In genomic region chr20:17809714-17810631, GRCh38 we compare ENCODE assay signal across 16 cellular contexts.
DNase-seq lines count a peak whose midpoint lies in the region; ATAC-seq and TF ChIP-seq lines count a peak whose summit lies in the region.
"Had no signal": no experiment of that assay in that cellular context is flagged by ENCODE, and none has a peak within 500 bp of the region (broad histone marks: within the 10 kb centered on the region; RNA-seq: fewer than 3 reads in every experiment).

No MANE protein-coding gene starts in this region.

- H3K4me1 ChIP-seq in RWPE2 (ENCODE audit: insufficient read depth, poor library complexity, severe bottlenecking) (no peaks in the 10 kb centered on the region), gastroesophageal sphincter (peaks cover 0 to 52% (median 29%) of the 10 kb centered on the region in 3 donors)
- no peaks in the 10 kb centered on the region for H3K4me1 ChIP-seq in naive thymus-derived CD4-positive, alpha-beta T cell (ENCODE audit: control insufficient read depth in 2 of 2, insufficient read depth in 2 of 2, low read length in 2 of 2)

- no peak for TF ChIP-seq POLR2A in gastroesophageal sphincter (IDR thresholded peaks at IDR 0.05)

- ATAC-seq in RWPE2 (ENCODE audit: low read depth) (0 out of 3 replicates have a peak, but pooled peaks have one; percentile 44), gastroesophageal sphincter (peak; percentile 50), HG03108 (IDR thresholded peaks at IDR 0.05; ENCODE audit: unreplicated experiment) (no peak), HG02610 (IDR thresholded peaks at IDR 0.05; ENCODE audit: unreplicated experiment) (no peak)
- ATAC-seq in naive thymus-derived CD4-positive, alpha-beta T cell: no peak

- BruUV-seq in Calu3 (replicated peaks; lab: Mats Ljungman, UMichigan): no TSS peak

- H3K9me3 ChIP-seq in RWPE2 (ENCODE audit: severe bottlenecking): no peaks in the 10 kb centered on the region
- H3K9me3 ChIP-seq in gastroesophageal sphincter: no peaks in the 10 kb centered on the region
- no peaks in the 10 kb centered on the region for H3K9me3 ChIP-seq in naive thymus-derived CD4-positive, alpha-beta T cell (ENCODE audit: control insufficient read depth in 2 of 3, low read length in 3 of 3)
- H3K9me3 ChIP-seq: esophagus squamous epithelium, tibial nerve had no signal

- H3K4me1 Mint-ChIP-seq in nephron (peaks cover 60% of the 10 kb centered on the region), Calu3 (ENCODE audit: low read depth, unreplicated experiment) (no peaks in the 10 kb centered on the region)
- H3K4me1 Mint-ChIP-seq in naive thymus-derived CD4-positive, alpha-beta T cell: peaks cover 0 to 4% (median 0%) of the 10 kb centered on the region in 7 donors
- H3K4me1 Mint-ChIP-seq: activated naive CD4-positive, alpha-beta T cell treated with anti-CD3 and anti-CD28 coated beads, Interleukin-2, amount 50 U/mL, for 24 hours had no signal

- no peak for TF ChIP-seq EP300 in gastroesophageal sphincter (IDR thresholded peaks at IDR 0.05)

- H3K36me3 Mint-ChIP-seq in nephron (ENCODE audit: low read depth) (no peaks in the 10 kb centered on the region), Calu3 (ENCODE audit: insufficient read depth, unreplicated experiment) (no peaks in the 10 kb centered on the region)
- no peaks in the 10 kb centered on the region for H3K36me3 Mint-ChIP-seq in naive thymus-derived CD4-positive, alpha-beta T cell
- H3K36me3 Mint-ChIP-seq: activated naive CD4-positive, alpha-beta T cell treated with anti-CD3 and anti-CD28 coated beads, Interleukin-2, amount 50 U/mL, for 24 hours; natural killer cell treated with Interleukin-12 subunit alpha and Interleukin-12 subunit beta and Interleukin-15 and Interleukin-18, amount 100 ng/mL, for 72 hours had no signal

- H3K27ac ChIP-seq in RWPE2 (ENCODE audit: poor library complexity, severe bottlenecking) (no peak overlapping the region), gastroesophageal sphincter (peak overlapping the region in 3 of 4 donors; percentile 53 to 82 (median 76))
- no peak overlapping the region for H3K27ac ChIP-seq in naive thymus-derived CD4-positive, alpha-beta T cell (ENCODE audit: low read depth, low read length)

- H3K27me3 Mint-ChIP-seq in nephron (ENCODE audit: low read depth): no peaks in the 10 kb centered on the region
- H3K27me3 Mint-ChIP-seq in naive thymus-derived CD4-positive, alpha-beta T cell: peaks cover 0 to 4% (median 0%) of the 10 kb centered on the region in 5 donors
- no peaks in the 10 kb centered on the region for H3K27me3 Mint-ChIP-seq in Calu3 (ENCODE audit: unreplicated experiment)
- H3K27me3 Mint-ChIP-seq: activated naive CD4-positive, alpha-beta T cell treated with anti-CD3 and anti-CD28 coated beads, Interleukin-2, amount 50 U/mL, for 24 hours; natural killer cell treated with Interleukin-12 subunit alpha and Interleukin-12 subunit beta and Interleukin-15 and Interleukin-18, amount 100 ng/mL, for 72 hours had no signal

- POLR2A ChIA-PET in AG04449 (lab: Yijun Ruan, JAX): interaction anchor here (0.8 to 1.4 kb wide), 2 partner anchors 8 to 34 kb away, joined by 3 to 4 read pairs; no protein-coding TSS in a partner anchor
- POLR2A ChIA-PET in naive thymus-derived CD4-positive, alpha-beta T cell (lab: Charles Lee): no interaction called here

- H3K4me3 ChIP-seq in AG04449 (ENCODE audit: low read depth, low read length) (no peak overlapping the region), RWPE2 (ENCODE audit: severe bottlenecking) (no peak overlapping the region), gastroesophageal sphincter (no peak overlapping the region)
- no peak overlapping the region for H3K4me3 ChIP-seq in naive thymus-derived CD4-positive, alpha-beta T cell (ENCODE audit: low read length)
- H3K4me3 ChIP-seq: esophagus squamous epithelium, tibial nerve had no signal

- H3K9me3 Mint-ChIP-seq in nephron: no peaks in the 10 kb centered on the region
- H3K9me3 Mint-ChIP-seq in naive thymus-derived CD4-positive, alpha-beta T cell: peaks cover 0 to 2% (median 0%) of the 10 kb centered on the region in 11 donors
- no peaks in the 10 kb centered on the region for H3K9me3 Mint-ChIP-seq in Calu3 (ENCODE audit: low read depth, unreplicated experiment)
- H3K9me3 Mint-ChIP-seq: activated naive CD4-positive, alpha-beta T cell treated with anti-CD3 and anti-CD28 coated beads, Interleukin-2, amount 50 U/mL, for 24 hours; natural killer cell treated with Interleukin-12 subunit alpha and Interleukin-12 subunit beta and Interleukin-15 and Interleukin-18, amount 100 ng/mL, for 72 hours had no signal

- peak overlapping the region; percentile 97 to 98 (median 98) for H3K27ac Mint-ChIP-seq in nephron
- no peak overlapping the region for H3K27ac Mint-ChIP-seq in naive thymus-derived CD4-positive, alpha-beta T cell
- H3K27ac Mint-ChIP-seq in Calu3 (ENCODE audit: unreplicated experiment): no peak overlapping the region
- H3K27ac Mint-ChIP-seq: activated naive CD4-positive, alpha-beta T cell treated with anti-CD3 and anti-CD28 coated beads, Interleukin-2, amount 50 U/mL, for 24 hours; natural killer cell treated with Interleukin-12 subunit alpha and Interleukin-12 subunit beta and Interleukin-15 and Interleukin-18, amount 100 ng/mL, for 72 hours had no signal

- 18 to 42% methylated on average over 7 of the region's 9 CpGs for WGBS in gastroesophageal sphincter (ENCODE audit: low coverage in 1 of 2), 2 donors

- H3K36me3 ChIP-seq in RWPE2 (ENCODE audit: low read depth) (no peaks in the 10 kb centered on the region), gastroesophageal sphincter (no peaks in the 10 kb centered on the region)
- H3K36me3 ChIP-seq in naive thymus-derived CD4-positive, alpha-beta T cell (ENCODE audit: control insufficient read depth in 2 of 3, insufficient read depth in 3 of 3, low read length in 3 of 3): no peaks in the 10 kb centered on the region
- H3K36me3 ChIP-seq: esophagus squamous epithelium, tibial nerve had no signal

- H3K27me3 ChIP-seq in RWPE2 (ENCODE audit: insufficient read depth, poor library complexity, severe bottlenecking) (no peaks in the 10 kb centered on the region), gastroesophageal sphincter (no peaks in the 10 kb centered on the region)
- H3K27me3 ChIP-seq in naive thymus-derived CD4-positive, alpha-beta T cell (ENCODE audit: control insufficient read depth in 2 of 2, insufficient read depth in 2 of 2, low read length in 2 of 2): no peaks in the 10 kb centered on the region
- H3K27me3 ChIP-seq: esophagus squamous epithelium, tibial nerve had no signal

- CTCF ChIA-PET in AG04449 (lab: Yijun Ruan, JAX): interaction anchor here (1.0 to 2.0 kb wide), 4 partner anchors 10 to 29 kb away, joined by 3 to 7 read pairs (median 4); no protein-coding TSS in a partner anchor
- CTCF ChIA-PET in naive thymus-derived CD4-positive, alpha-beta T cell (lab: Charles Lee): no interaction called here
- CTCF ChIA-PET in Calu3 (lab: Charles Lee): no interaction called here

- DNase-seq in AG04449 (ENCODE audit: low read depth, low spot score) (peak; percentile 59), RWPE2 (ENCODE audit: low spot score) (no peak), Calu3 (no peak)
- DNase-seq in naive thymus-derived CD4-positive, alpha-beta T cell: no peak
- DNase-seq: cerebellar nuclear complex, DMS153, esophagus squamous epithelium, NCI-H1092 treated with DMSO at 0.1 percent for 48 hours, NCI-H510A had no signal

- TF ChIP-seq CTCF in AG04449 (IDR thresholded peaks at IDR 0.05; ENCODE audit: insufficient read depth, low read length, missing control alignments): no peak
- TF ChIP-seq CTCF in RWPE2 (IDR thresholded peaks at IDR 0.05; ENCODE audit: poor library complexity, severe bottlenecking): no peak
- TF ChIP-seq CTCF in gastroesophageal sphincter (IDR thresholded peaks at IDR 0.05): peak in 2 of 4 experiments; percentile 3 to 15
- no peak for TF ChIP-seq CTCF in nephron (IDR thresholded peaks at IDR 0.05; ENCODE audit: unreplicated experiment in 3 of 3)
- no peak for TF ChIP-seq CTCF in Calu3 (IDR thresholded peaks at IDR 0.05; ENCODE audit: unreplicated experiment)

- peak overlapping the region in 1 of 3 experiments; percentile 8 for H3K4me3 Mint-ChIP-seq in nephron
- H3K4me3 Mint-ChIP-seq in naive thymus-derived CD4-positive, alpha-beta T cell: no peak overlapping the region
- no peak overlapping the region for H3K4me3 Mint-ChIP-seq in Calu3 (ENCODE audit: low read depth, unreplicated experiment)
- H3K4me3 Mint-ChIP-seq: activated naive CD4-positive, alpha-beta T cell treated with anti-CD3 and anti-CD28 coated beads, Interleukin-2, amount 50 U/mL, for 24 hours; natural killer cell treated with Interleukin-12 subunit alpha and Interleukin-12 subunit beta and Interleukin-15 and Interleukin-18, amount 100 ng/mL, for 72 hours had no signal

- intact Hi-C loops in naive thymus-derived CD4-positive, alpha-beta T cell (cut with micrococcal nuclease): no loop called here
- intact Hi-C loops in Calu3 (cut with micrococcal nuclease; ENCODE audit: unreplicated experiment): no loop called here

Comparison
In these comparisons a context has a peak if more than half of its experiments do, and no peak if none do; other contexts are left out.
1. ATAC-seq: peak in RWPE2 (single experiment) and gastroesophageal sphincter (single experiment); none in HG03108 (single experiment), HG02610 (single experiment) and naive thymus-derived CD4-positive, alpha-beta T cell (single experiment).
2. H3K27ac ChIP-seq: peak in gastroesophageal sphincter (3 of 4); none in RWPE2 (single experiment) and naive thymus-derived CD4-positive, alpha-beta T cell (single experiment).
3. H3K27ac Mint-ChIP-seq: peak in nephron (3 of 3); none in naive thymus-derived CD4-positive, alpha-beta T cell (0 of 9) and Calu3 (single experiment).